In the genomic region with DNA sequence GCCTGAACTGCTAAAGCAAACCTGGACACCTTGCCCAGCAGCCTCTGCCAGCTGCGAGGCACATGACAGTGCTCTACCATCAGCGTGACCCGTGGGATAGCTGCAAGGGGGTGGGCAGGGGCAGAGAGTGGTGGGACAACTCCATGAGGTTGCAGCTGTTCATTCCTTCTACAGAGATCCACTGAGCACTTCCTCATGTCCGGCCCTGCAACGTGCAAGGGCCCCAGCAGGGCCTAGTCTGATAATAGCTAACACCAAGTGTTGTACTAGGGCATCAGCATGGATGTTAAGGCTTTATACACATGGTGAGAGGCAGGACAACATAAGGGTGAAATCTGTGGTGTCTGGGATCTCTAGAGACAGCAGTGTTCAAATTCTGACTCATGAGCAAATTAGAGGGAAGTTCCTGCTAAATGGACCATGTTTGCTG, we compare ENCODE assay signal across 10 cellular contexts. TPM values are rescaled to one million over a fixed set of nuclear protein-coding genes. Genes with fewer than 3 reads are reported as not detected.
A peak's percentile ranks its signal among the peaks of the same experiment; 100 is the strongest.
DNase-seq lines count a peak whose midpoint lies in the region; ATAC-seq and TF ChIP-seq lines count a peak whose summit lies in the region.
"Had no signal": no experiment of that assay in that cellular context is flagged by ENCODE, and none has a peak within 500 bp of the region (broad histone marks: within the 10 kb centered on the region; RNA-seq: fewer than 3 reads in every experiment).

No MANE protein-coding gene starts in this region.

- H3K9ac ChIP-seq in endodermal cell (ENCODE audit: extremely low read depth, low read length, poor library complexity, severe bottlenecking) = no peak overlapping the region
- H3K9ac ChIP-seq in smooth muscle cell (ENCODE audit: low read depth) = no peak overlapping the region

- H3K4me3 Mint-ChIP-seq in endodermal cell = no peak overlapping the region
- no peak overlapping the region for H3K4me3 Mint-ChIP-seq in T-helper 2 cell treated with Interferon-gamma antibody and Interleukin-4, amounts not matched to agents 5 μg/mL and 100 μg/mL, for 36 hours

- H3K36me3 ChIP-seq in endodermal cell (ENCODE audit: control insufficient read depth, insufficient read depth, low read length) (no peaks in the 10 kb centered on the region), smooth muscle cell (ENCODE audit: low read depth) (no peaks in the 10 kb centered on the region)

- WGBS in endodermal cell (ENCODE audit: insufficient coverage in 1 of 2, insufficient read length in 1 of 2), 2 experiments = 71 to 87% methylated on average over 3 to 5 of the region's 5 CpGs
- WGBS in smooth muscle cell (ENCODE audit: low lambda C conversion rate) = 62% methylated on average over 5 of the region's 5 CpGs

- H4K20me1 ChIP-seq in smooth muscle cell (ENCODE audit: low read depth) = no peaks in the 10 kb centered on the region

- no peaks in the 10 kb centered on the region for H3K27me3 ChIP-seq in endodermal cell (ENCODE audit: control insufficient read depth, insufficient read depth, low read length, poor library complexity, severe bottlenecking)
- H3K27me3 ChIP-seq in smooth muscle cell (ENCODE audit: low read depth) = no peaks in the 10 kb centered on the region
- H3K27me3 ChIP-seq: foreskin keratinocyte had no signal

- peaks cover 28% of the 10 kb centered on the region for H3F3A ChIP-seq in smooth muscle cell (ENCODE audit: low read depth)

- H3K36me3 Mint-ChIP-seq in endodermal cell (ENCODE audit: low read depth) = no peaks in the 10 kb centered on the region
- peaks cover 11% of the 10 kb centered on the region for H3K36me3 Mint-ChIP-seq in T-helper 2 cell treated with Interferon-gamma antibody and Interleukin-4, amounts not matched to agents 5 μg/mL and 100 μg/mL, for 36 hours (ENCODE audit: low read depth)

- peak; percentile 41 for DNase-seq in endodermal cell
- no peak for DNase-seq in smooth muscle cell (lab: John Stamatoyannopoulos, UW; ENCODE audit: unreplicated experiment)
- DNase-seq in effector CD8-positive, alpha-beta T cell (lab: John Stamatoyannopoulos, UW) = no peak
- DNase-seq in T-helper 2 cell treated with Interferon-gamma antibody and Interleukin-4, amounts not matched to agents 5 μg/mL and 100 μg/mL, for 36 hours (ENCODE audit: low spot score) = no peak
- no peak for DNase-seq in putamen (ENCODE audit: low spot score)
- DNase-seq: foreskin keratinocyte, H7 had no signal

- peaks cover 5% of the 10 kb centered on the region for H3K4me1 Mint-ChIP-seq in endodermal cell
- H3K4me1 Mint-ChIP-seq in T-helper 2 cell treated with Interferon-gamma antibody and Interleukin-4, amounts not matched to agents 5 μg/mL and 100 μg/mL, for 36 hours (ENCODE audit: low read depth) = peaks cover 24% of the 10 kb centered on the region

- H3K4me1 ChIP-seq in endodermal cell (ENCODE audit: control insufficient read depth, insufficient read depth, low read length) = no peaks in the 10 kb centered on the region
- H3K4me1 ChIP-seq in smooth muscle cell (ENCODE audit: low read depth) = peaks cover 18% of the 10 kb centered on the region

- no peak overlapping the region for H2AFZ ChIP-seq in smooth muscle cell (ENCODE audit: low read depth)

- H3K9me3 ChIP-seq in endodermal cell (ENCODE audit: control insufficient read depth, low read length) (no peaks in the 10 kb centered on the region), smooth muscle cell (replicated peaks; ENCODE audit: low read depth) (no peaks in the 10 kb centered on the region)

- no peaks in the 10 kb centered on the region for H3K27me3 Mint-ChIP-seq in endodermal cell (ENCODE audit: insufficient read depth)
- H3K27me3 Mint-ChIP-seq in T-helper 2 cell treated with Interferon-gamma antibody and Interleukin-4, amounts not matched to agents 5 μg/mL and 100 μg/mL, for 36 hours (ENCODE audit: low read depth) = no peaks in the 10 kb centered on the region

- TF ChIP-seq CTCF in endodermal cell (conservative IDR thresholded peaks at IDR 0.05) = no peak
- TF ChIP-seq CTCF in smooth muscle cell (IDR thresholded peaks at IDR 0.05; ENCODE audit: borderline replicate concordance, insufficient read depth, poor library complexity, severe bottlenecking) = no peak

- H3K27ac ChIP-seq in endodermal cell (ENCODE audit: low read depth, low read length) (no peak overlapping the region), smooth muscle cell (ENCODE audit: low read depth) (peak overlapping the region; percentile 9)
- H3K27ac ChIP-seq: foreskin keratinocyte had no signal

- peaks cover 31% of the 10 kb centered on the region for H3K79me2 ChIP-seq in smooth muscle cell (ENCODE audit: low read depth)

- H3K9me3 Mint-ChIP-seq in endodermal cell = no peaks in the 10 kb centered on the region
- H3K9me3 Mint-ChIP-seq in T-helper 2 cell treated with Interferon-gamma antibody and Interleukin-4, amounts not matched to agents 5 μg/mL and 100 μg/mL, for 36 hours = no peaks in the 10 kb centered on the region

- H3K4me3 ChIP-seq in endodermal cell (ENCODE audit: low read length) (no peak overlapping the region), smooth muscle cell (no peak overlapping the region)

- H3K27ac Mint-ChIP-seq in endodermal cell = no peak overlapping the region
- H3K27ac Mint-ChIP-seq in T-helper 2 cell treated with Interferon-gamma antibody and Interleukin-4, amounts not matched to agents 5 μg/mL and 100 μg/mL, for 36 hours = no peak overlapping the region

- H3K4me2 ChIP-seq in smooth muscle cell = no peak overlapping the region

- ATAC-seq in GM18868 (IDR thresholded peaks at IDR 0.05; ENCODE audit: unreplicated experiment) (peak; percentile 65), HG03175 (IDR thresholded peaks at IDR 0.05; ENCODE audit: unreplicated experiment) (peak; percentile 47), HG02588 (IDR thresholded peaks at IDR 0.05; ENCODE audit: unreplicated experiment) (no peak)
- ATAC-seq: foreskin keratinocyte had no signal

RNA-seq across cellular contexts. Expression of a gene that starts 14.3 kb away (rescaled TPM):
- 1 to 10 TPM; 3.3 to 3.4 TPM for total RNA-seq in endodermal cell
- 6.3 TPM for polyA plus RNA-seq in endodermal cell (2013, experiment 1 of 2)
- polyA plus RNA-seq in endodermal cell (2013, experiment 2 of 2) = 6.3 TPM
- total RNA-seq in smooth muscle cell = 10.5 and 13.4 TPM in 2 replicates
- 8.6 and 9.7 TPM in 2 replicates for polyA plus RNA-seq in smooth muscle cell

RNA-seq across cellular contexts. Expression of a gene that starts 40.4 kb away (rescaled TPM):
- total RNA-seq in endodermal cell (10 to 100 TPM; 46.4 to 48.9 TPM), smooth muscle cell (41.4 and 53.1 TPM in 2 replicates)
- 47.9 TPM for polyA plus RNA-seq in endodermal cell (2013, experiment 1 of 2)
- polyA plus RNA-seq in endodermal cell (2013, experiment 2 of 2) = 44.2 TPM
- polyA plus RNA-seq in smooth muscle cell = 36.9 and 39.3 TPM in 2 replicates
